In genomic region chr9:131275332-131276106, GRCh38 we compare ENCODE assay signal across 8 cellular contexts. TPM values are rescaled to one million over a fixed set of nuclear protein-coding genes. Genes with fewer than 3 reads are reported as not detected.
DNase-seq lines count a peak whose midpoint lies in the region; ATAC-seq and TF ChIP-seq lines count a peak whose summit lies in the region.

No MANE protein-coding gene starts in this region.

- TF ChIP-seq POLR2A in Peyer's patch (IDR thresholded peaks at IDR 0.05): no peak
- no peak for TF ChIP-seq POLR2A in esophagus muscularis mucosa (IDR thresholded peaks at IDR 0.05; ENCODE audit: low read depth)
- no peak for TF ChIP-seq POLR2A in gastrocnemius medialis (IDR thresholded peaks at IDR 0.05)

- H3K9me3 ChIP-seq in Peyer's patch: no peaks in the 10 kb centered on the region
- no peaks in the 10 kb centered on the region for H3K9me3 ChIP-seq in esophagus muscularis mucosa
- H3K9me3 ChIP-seq in gastrocnemius medialis: no peaks in the 10 kb centered on the region

- peak overlapping the region; percentile 74 to 87 (median 80) for H3K4me3 ChIP-seq in Peyer's patch
- peak overlapping the region; percentile 72 to 81 (median 77) for H3K4me3 ChIP-seq in esophagus muscularis mucosa
- H3K4me3 ChIP-seq in gastrocnemius medialis: peak overlapping the region; percentile 64 to 82 (median 74)
- no peak overlapping the region for H3K4me3 ChIP-seq in brain microvascular endothelial cell (ENCODE audit: low read depth, low read length)

- peak; percentile 66 for DNase-seq in GM13977 (ENCODE audit: low spot score)
- DNase-seq in Peyer's patch: peak in 2 of 3 donors; percentile 60 to 76
- DNase-seq in esophagus muscularis mucosa (ENCODE audit: extremely low spot score): no peak
- peak in 1 of 2 donors; percentile 82 for DNase-seq in gastrocnemius medialis
- DNase-seq in cortex of kidney (lab: John Stamatoyannopoulos, UW): no peak
- DNase-seq in brain microvascular endothelial cell: no peak

- ATAC-seq in gastrocnemius medialis (peak; percentile 25 to 34), esophagus mucosa (no peak), HG03139 (IDR thresholded peaks at IDR 0.05; ENCODE audit: unreplicated experiment) (no peak)

- 81% methylated on average over 8 of the region's 30 CpGs for WGBS in esophagus muscularis mucosa

- H3K36me3 ChIP-seq in Peyer's patch: no peaks in the 10 kb centered on the region
- no peaks in the 10 kb centered on the region for H3K36me3 ChIP-seq in esophagus muscularis mucosa
- H3K36me3 ChIP-seq in gastrocnemius medialis: no peaks in the 10 kb centered on the region
- no peaks in the 10 kb centered on the region for H3K36me3 ChIP-seq in brain microvascular endothelial cell (replicated peaks)

- in situ Hi-C loops in GM13977 (cut with MboI; ENCODE audit: low pct_unique_long_range_greater_than_20kb, low sequenced_read_pairs, unreplicated experiment) (no loop called here), gastrocnemius medialis (cut with MboI; ENCODE audit: low sequenced_read_pairs in 4 of 4) (no loop called here), brain microvascular endothelial cell (cut with HindIII; ENCODE audit: low pct_ligation_motif_present, low sequenced_read_pairs) (no loop called here)

- peak; percentile 53 for TF ChIP-seq CTCF in GM13977 (IDR thresholded peaks at IDR 0.05; ENCODE audit: extremely low read depth, insufficient read depth, missing control alignments)
- TF ChIP-seq CTCF in Peyer's patch (IDR thresholded peaks at IDR 0.05): peak in 1 of 6 experiments; percentile 34
- TF ChIP-seq CTCF in esophagus muscularis mucosa (IDR thresholded peaks at IDR 0.05): peak in 1 of 3 experiments; percentile 4
- peak in 2 of 5 experiments; percentile 7 to 44 for TF ChIP-seq CTCF in gastrocnemius medialis (IDR thresholded peaks at IDR 0.05 in 4 of 5, conservative IDR thresholded peaks at IDR 0.05 in 1 of 5)
- TF ChIP-seq CTCF in brain microvascular endothelial cell (IDR thresholded peaks at IDR 0.05; ENCODE audit: low read depth, low read length, missing control alignments): no peak

- TF ChIP-seq EP300 in esophagus muscularis mucosa (IDR thresholded peaks at IDR 0.05): no peak

- H3K27me3 ChIP-seq in Peyer's patch (peaks cover 0 to 3% of the 10 kb centered on the region in 2 donors), esophagus muscularis mucosa (peaks cover 0 to 41% (median 0%) of the 10 kb centered on the region in 4 donors), gastrocnemius medialis (no peaks in the 10 kb centered on the region), brain microvascular endothelial cell (replicated peaks) (peaks cover 21% of the 10 kb centered on the region)

- peaks cover 0 to 24% (median 13%) of the 10 kb centered on the region in 4 donors for H3K4me1 ChIP-seq in Peyer's patch
- peaks cover 34 to 45% (median 42%) of the 10 kb centered on the region in 4 donors for H3K4me1 ChIP-seq in esophagus muscularis mucosa
- peaks cover 57% of the 10 kb centered on the region in 2 donors for H3K4me1 ChIP-seq in gastrocnemius medialis

- peak overlapping the region; percentile 69 to 92 (median 82) for H3K27ac ChIP-seq in Peyer's patch
- peak overlapping the region; percentile 53 to 72 (median 69) for H3K27ac ChIP-seq in esophagus muscularis mucosa (replicated peaks in 1 of 4)
- H3K27ac ChIP-seq in gastrocnemius medialis: peak overlapping the region; percentile 94 to 100 (median 98)
- H3K27ac ChIP-seq in brain microvascular endothelial cell: no peak overlapping the region

- intact Hi-C loops in esophagus muscularis mucosa (cut with DNase I) (no loop called here), gastrocnemius medialis (cut with DNase I; ENCODE audit: low total_unique reads) (no loop called here)

RNA-seq across cellular contexts. Expression of gene FAM78A, which starts 0.8 kb away (rescaled TPM):
- total RNA-seq in Peyer's patch (1 to 10 TPM in 3 of 4 donors, under 1 TPM in 1; 0.95 to 8.3 (median 3.3) TPM), esophagus muscularis mucosa (1 to 10 TPM; 1.7 to 4.0 (median 3.3) TPM), gastrocnemius medialis (10 to 100 TPM in 2 of 4 donors, 1 to 10 TPM in 2; 3.6 to 16.0 (median 10.1) TPM), esophagus mucosa (0.72 TPM)

RNA-seq across cellular contexts. Expression of gene PLPP7, which starts 14.0 kb away (rescaled TPM):
- 1 to 10 TPM; 1.3 to 3.3 (median 2.4) TPM for total RNA-seq in Peyer's patch
- total RNA-seq in esophagus muscularis mucosa: 10 to 100 TPM; 11.4 to 22.5 (median 14.4) TPM
- 100 to 1,000 TPM; 110 to 395 (median 184) TPM for total RNA-seq in gastrocnemius medialis
- 0.28 TPM for total RNA-seq in esophagus mucosa

Comparison
In these comparisons a context has a peak if more than half of its experiments do, and no peak if none do; other contexts are left out.
1. DNase-seq: peak in GM13977 (single experiment) and Peyer's patch (2 of 3); none in esophagus muscularis mucosa (single experiment), cortex of kidney (single experiment) and brain microvascular endothelial cell (single experiment).
2. ATAC-seq: peak in gastrocnemius medialis (2 of 2); none in esophagus mucosa (single experiment) and HG03139 (single experiment).
3. RNA of gene PLPP7, which starts 14.0 kb away (total RNA-seq): 110 to 395 TPM in gastrocnemius medialis; 11.4 to 22.5 TPM in esophagus muscularis mucosa, 1.3 to 3.3 TPM in Peyer's patch and 0.28 TPM in esophagus mucosa (single experiment); every median in the first group is over 4 times any median in the second.